9 cellular contexts compared by ENCODE assay signal in the genomic region with DNA sequence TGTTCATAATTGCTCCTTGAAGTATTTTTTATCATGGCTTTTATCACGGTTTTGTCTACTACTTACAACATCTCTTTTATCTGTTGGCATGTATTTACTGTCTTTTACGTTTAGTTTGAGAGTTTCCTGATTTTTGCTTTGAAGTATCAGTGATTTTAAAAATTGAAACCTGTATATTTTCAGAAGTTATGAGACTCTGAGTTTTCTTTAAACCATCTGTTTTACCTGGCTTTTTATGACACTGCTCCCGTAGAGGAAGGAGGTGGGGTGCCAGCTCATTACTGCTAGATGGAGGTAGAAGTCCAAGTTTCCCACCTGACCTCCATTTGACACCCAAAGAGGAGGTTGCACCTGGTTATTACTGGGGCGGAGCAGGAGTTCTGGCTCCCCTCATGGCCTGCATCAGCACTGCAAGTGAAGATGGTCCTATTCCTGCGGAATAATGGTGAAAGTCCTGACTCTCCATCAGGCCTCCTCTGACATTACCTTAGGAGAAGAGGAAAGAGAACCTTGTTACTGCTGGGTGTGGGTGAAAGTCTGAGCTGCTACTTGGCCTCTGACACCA. TPM values are rescaled to one million over a fixed set of nuclear protein-coding genes. Genes with fewer than 3 reads are reported as not detected.
DNase-seq lines count a peak whose midpoint lies in the region; ATAC-seq, FAIRE-seq and TF ChIP-seq lines count a peak whose summit lies in the region.
"Had no signal": no experiment of that assay in that cellular context is flagged by ENCODE, and none has a peak within 500 bp of the region (broad histone marks: within the 10 kb centered on the region; RNA-seq: fewer than 3 reads in every experiment).

No MANE protein-coding gene starts in this region.

- no peaks in the 10 kb centered on the region for H3K9me3 ChIP-seq in parathyroid adenoma (ENCODE audit: control insufficient read depth, low read length)

- ATAC-seq in GM18499 (IDR thresholded peaks at IDR 0.05; ENCODE audit: insufficient read depth, unreplicated experiment) (peak; percentile 54), HG03175 (IDR thresholded peaks at IDR 0.05; ENCODE audit: unreplicated experiment) (no peak)
- ATAC-seq in activated naive CD8-positive, alpha-beta T cell treated with anti-CD3 and anti-CD28 coated beads, Interleukin-2, amount 10 ng/mL, durations not matched to agents 7 days and 5 days (ENCODE audit: low read depth) = peak; percentile 41

- POLR2A ChIA-PET in activated naive CD8-positive, alpha-beta T cell treated with anti-CD3 and anti-CD28 coated beads, Interleukin-2, amount 10 ng/mL, durations not matched to agents 7 days and 5 days (lab: Charles Lee) = interaction anchor here (6.8 kb wide), 1 partner anchor 10 kb away, joined by 75 read pairs; a partner anchor contains a TSS

- TF ChIP-seq CTCF in parathyroid adenoma (IDR thresholded peaks at IDR 0.05) = peak; percentile 17

- H3K36me3 Mint-ChIP-seq in activated naive CD8-positive, alpha-beta T cell treated with anti-CD3 and anti-CD28 coated beads, Interleukin-2, amount 10 ng/mL, durations not matched to agents 7 days and 5 days = no peaks in the 10 kb centered on the region
- H3K36me3 Mint-ChIP-seq: brain had no signal

- peak overlapping the region; percentile 28 for H3K4me3 Mint-ChIP-seq in activated naive CD8-positive, alpha-beta T cell treated with anti-CD3 and anti-CD28 coated beads, Interleukin-2, amount 10 ng/mL, durations not matched to agents 7 days and 5 days
- H3K4me3 Mint-ChIP-seq: brain had no signal

- H3K9ac ChIP-seq in parathyroid adenoma = no peak overlapping the region

- H3K4me2 ChIP-seq in parathyroid adenoma (ENCODE audit: low read length) = no peak overlapping the region

- H3K4me1 ChIP-seq in parathyroid adenoma = no peaks in the 10 kb centered on the region

- no peaks in the 10 kb centered on the region for H3K27me3 Mint-ChIP-seq in activated naive CD8-positive, alpha-beta T cell treated with anti-CD3 and anti-CD28 coated beads, Interleukin-2, amount 10 ng/mL, durations not matched to agents 7 days and 5 days
- H3K27me3 Mint-ChIP-seq: brain had no signal

- peaks cover 22% of the 10 kb centered on the region for H3K4me1 Mint-ChIP-seq in activated naive CD8-positive, alpha-beta T cell treated with anti-CD3 and anti-CD28 coated beads, Interleukin-2, amount 10 ng/mL, durations not matched to agents 7 days and 5 days

- no peaks in the 10 kb centered on the region for H3K79me2 ChIP-seq in parathyroid adenoma

- no peak overlapping the region for H3K27ac ChIP-seq in parathyroid adenoma

- no peaks in the 10 kb centered on the region for H3K27me3 ChIP-seq in parathyroid adenoma (ENCODE audit: control insufficient read depth, insufficient read depth, low read length)

- peak; percentile 6 for DNase-seq in NCI-H460 (ENCODE audit: extremely low read depth, low read depth)
- DNase-seq in activated naive CD8-positive, alpha-beta T cell treated with anti-CD3 and anti-CD28 coated beads, Interleukin-2, amount 10 ng/mL, durations not matched to agents 7 days and 5 days = no peak
- no peak for DNase-seq in COLO668 (lab: John Stamatoyannopoulos, UW; ENCODE audit: unreplicated experiment)
- no peak for DNase-seq in NCI-H1694 (lab: John Stamatoyannopoulos, UW)
- no peak for DNase-seq in HTR-8/SVneo (ENCODE audit: insufficient read length, low spot score)

- H3K27ac Mint-ChIP-seq in activated naive CD8-positive, alpha-beta T cell treated with anti-CD3 and anti-CD28 coated beads, Interleukin-2, amount 10 ng/mL, durations not matched to agents 7 days and 5 days = peak overlapping the region; percentile 45
- H3K27ac Mint-ChIP-seq: brain had no signal

- H3K36me3 ChIP-seq in parathyroid adenoma (ENCODE audit: control insufficient read depth, insufficient read depth, low read length) = no peaks in the 10 kb centered on the region

- FAIRE-seq in HTR-8/SVneo (lab: Jason Lieb, UNC) = no peak

- no peak overlapping the region for H2AFZ ChIP-seq in parathyroid adenoma

- H3K4me3 ChIP-seq in parathyroid adenoma (ENCODE audit: low read depth, low read length) = no peak overlapping the region

- no peaks in the 10 kb centered on the region for H3K9me3 Mint-ChIP-seq in activated naive CD8-positive, alpha-beta T cell treated with anti-CD3 and anti-CD28 coated beads, Interleukin-2, amount 10 ng/mL, durations not matched to agents 7 days and 5 days
- H3K9me3 Mint-ChIP-seq: brain had no signal

RNA-seq across cellular contexts. Expression of a gene that starts 10.0 kb away (rescaled TPM):
- total RNA-seq in NCI-H460 (2014; rRNA removed; shearing (Covaris generic)) = 46.4 and 48.1 TPM in 2 replicates
- 52.4 and 55.6 TPM in 2 replicates for polyA plus RNA-seq in NCI-H460 (2014; cell fraction: nucleus; rRNA removed)
- total RNA-seq in activated naive CD8-positive, alpha-beta T cell treated with anti-CD3 and anti-CD28 coated beads, Interleukin-2, amount 10 ng/mL, durations not matched to agents 7 days and 5 days = 10 to 100 TPM; 55.6 to 58.0 TPM
